ENCODE assay signal across 8 cellular contexts in genomic region chr7:66627876-66628360, GRCh38. TPM values are rescaled to one million over a fixed set of nuclear protein-coding genes. Genes with fewer than 3 reads are reported as not detected.
DNase-seq lines count a peak whose midpoint lies in the region; ATAC-seq and TF ChIP-seq lines count a peak whose summit lies in the region.

No MANE protein-coding gene starts in this region.

- peak; percentile 2 for ATAC-seq in GM19324 (IDR thresholded peaks at IDR 0.05; ENCODE audit: low FRiP score, unreplicated experiment)
- ATAC-seq in HG03521 (IDR thresholded peaks at IDR 0.05; ENCODE audit: unreplicated experiment) = peak; percentile 0
- peak; percentile 55 for ATAC-seq in left colon
- ATAC-seq in thoracic aorta (ENCODE audit: insufficient number of reproducible peaks, low FRiP score, low read depth) = peak; percentile 9

- H3K27ac ChIP-seq in 22Rv1 (peak overlapping the region; percentile 88), thoracic aorta (peak overlapping the region; percentile 93)

- intact Hi-C loops in left colon (cut with DNase I, micrococcal nuclease) = no loop called here

- H3K4me3 ChIP-seq in astrocyte of the cerebellum (ENCODE audit: low read depth, low read length) = peak overlapping the region; percentile 81
- H3K4me3 ChIP-seq in thoracic aorta = peak overlapping the region; percentile 80

- H3K9me3 ChIP-seq in thoracic aorta = no peaks in the 10 kb centered on the region

- TF ChIP-seq CTCF in 22Rv1 (IDR thresholded peaks at IDR 0.05) (no peak), astrocyte of the cerebellum (IDR thresholded peaks at IDR 0.05; ENCODE audit: low read depth, low read length, missing control alignments) (no peak), thoracic aorta (IDR thresholded peaks at IDR 0.05) (no peak)

- no peaks in the 10 kb centered on the region for H3K36me3 ChIP-seq in thoracic aorta

- in situ Hi-C loops in astrocyte of the cerebellum (cut with HindIII; ENCODE audit: low sequenced_read_pairs) = no loop called here

- DNase-seq in astrocyte of the cerebellum (ENCODE audit: low read depth) (no peak), left colon (no peak), thoracic aorta (ENCODE audit: low spot score) (peak; percentile 2), medulla oblongata (ENCODE audit: extremely low spot score) (no peak), midbrain (lab: John Stamatoyannopoulos, UW) (no peak)

- H3K27me3 ChIP-seq in thoracic aorta (replicated peaks; ENCODE audit: insufficient read depth) = no peaks in the 10 kb centered on the region

- H3K4me1 ChIP-seq in thoracic aorta (ENCODE audit: control insufficient read depth in 1 of 2, low read depth in 2 of 2) = peaks cover 8 to 16% of the 10 kb centered on the region in 2 donors

RNA-seq across cellular contexts. Expression of gene KCTD7, which starts 0.8 kb away (rescaled TPM):
- total RNA-seq in left colon (1 to 10 TPM; 5.6 to 8.6 TPM), thoracic aorta (10 to 100 TPM; 24.5 to 31.0 TPM)

Comparison
In these comparisons a context has a peak if more than half of its experiments do, and no peak if none do; other contexts are left out.
1. ATAC-seq: peak in every context shown above with its lines; median percentile 55 in left colon; 9 in thoracic aorta; 2 in GM19324; 0 in HG03521.